ENCODE assay signal across 12 cellular contexts in genomic region chr13:49279885-49280284, GRCh38. TPM values are rescaled to one million over a fixed set of nuclear protein-coding genes. Genes with fewer than 3 reads are reported as not detected.
"Had no signal": no experiment of that assay in that cellular context is flagged by ENCODE, and none has a peak within 500 bp of the region (broad histone marks: within the 10 kb centered on the region; RNA-seq: fewer than 3 reads in every experiment).

No MANE protein-coding gene starts in this region.

- H3K27me3 Mint-ChIP-seq: IgD-negative memory B cell had no signal

- ATAC-seq: HCT116, HepG2 had no signal

- H3K9me3 ChIP-seq: HAP-1 had no signal

- H2AFZ ChIP-seq: GM23248 had no signal

- DNase-seq: GM23248, GOT3, H7, HFFc6, KBM-7 had no signal

- H3K27ac Mint-ChIP-seq: HFFc6, IgD-negative memory B cell had no signal

- H3K9ac ChIP-seq: GM23248 had no signal

- H3K4me3 Mint-ChIP-seq: HFFc6, IgD-negative memory B cell had no signal

- H3K36me3 ChIP-seq: HAP-1 had no signal

- H3K4me1 Mint-ChIP-seq: IgD-negative memory B cell had no signal

- H3K27ac ChIP-seq: GM23248, HL-60 had no signal

- H3K4me3 ChIP-seq: GM23248, HAP-1 had no signal

- H3K9me3 Mint-ChIP-seq: HFFc6, IgD-negative memory B cell had no signal

RNA-seq across cellular contexts. Expression of gene MLNR, which starts 59.7 kb away (rescaled TPM):
- total RNA-seq: GM23248, H4, H7, HFFc6, HT1080 had no signal
- polyA plus RNA-seq: GM23248, HepG2, IgD-negative memory B cell had no signal
